Comparison of ENCODE assay signal across 18 cellular contexts in the genomic region with DNA sequence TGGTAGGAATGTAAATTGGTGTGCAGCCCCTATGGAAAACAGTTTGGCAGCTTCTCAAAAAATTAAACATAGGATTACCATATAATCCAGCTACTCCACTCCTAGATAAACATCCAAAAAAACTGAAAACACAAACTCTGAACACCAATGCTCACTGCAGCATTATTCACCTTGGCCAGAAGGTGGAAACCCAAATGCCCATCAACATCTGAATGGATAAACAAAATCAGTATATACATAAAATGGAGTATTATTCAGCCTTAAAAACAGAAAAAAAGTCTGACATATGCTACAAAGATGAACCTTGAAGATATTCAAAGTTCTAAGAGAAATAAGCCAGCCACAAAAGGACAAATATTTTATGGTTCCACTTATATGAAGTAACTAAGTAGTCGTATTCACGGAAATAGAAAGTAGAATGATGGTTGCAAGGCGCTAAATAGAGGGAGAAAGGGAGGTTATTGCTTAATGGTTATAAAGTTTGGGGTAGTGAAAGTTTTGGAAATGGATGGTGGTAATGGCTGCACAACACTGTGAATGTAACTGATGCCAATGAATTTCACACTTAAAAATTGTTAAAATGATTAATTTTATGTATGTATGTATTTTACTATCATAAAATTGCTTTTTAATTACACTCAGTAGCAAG.
DNase-seq lines count a peak whose midpoint lies in the region; ATAC-seq and TF ChIP-seq lines count a peak whose summit lies in the region.
"Had no signal": no experiment of that assay in that cellular context is flagged by ENCODE, and none has a peak within 500 bp of the region (broad histone marks: within the 10 kb centered on the region; RNA-seq: fewer than 3 reads in every experiment).

No MANE protein-coding gene starts in this region.

- H3K27ac Mint-ChIP-seq in stimulated activated naive CD8-positive, alpha-beta T cell treated with anti-CD3 and anti-CD28 coated beads, Interleukin-15, Interleukin-2, amounts not matched to agents 100 ng/mL and 50 ng/mL, for 24 hours = peak overlapping the region; percentile 28
- H3K27ac Mint-ChIP-seq in stimulated activated naive CD8-positive, alpha-beta T cell treated with anti-CD3 and anti-CD28 coated beads, Interleukin-15, amount 100 ng/mL, for 72 hours = no peak overlapping the region
- H3K27ac Mint-ChIP-seq: activated T-helper 2 cell treated with anti-CD3 and anti-CD28 coated beads, Interferon-gamma antibody, Interleukin-2, Interleukin-4, amounts not matched to agents 10 μg/mL and 5 μg/mL and 100 μg/mL, durations not matched to agents 14 hours and 24 hours and 36 hours; stimulated activated memory B cell treated with anti-CD40 and anti-IgM and Interleukin-4, amounts not matched to agents 10 μg/mL and 1 μg/mL and 100 μg/mL, for 72 hours had no signal

- no peak for TF ChIP-seq POLR2A in NB4 (IDR thresholded peaks at IDR 0.05; ENCODE audit: extremely low read depth, insufficient read length)

- no peak overlapping the region for H3K27ac ChIP-seq in brain microvascular endothelial cell
- H3K27ac ChIP-seq: BLaER1 had no signal

- no peak overlapping the region for H3K4me3 Mint-ChIP-seq in stimulated activated naive CD8-positive, alpha-beta T cell treated with anti-CD3 and anti-CD28 coated beads, Interleukin-15, Interleukin-2, amounts not matched to agents 100 ng/mL and 50 ng/mL, for 24 hours
- peak overlapping the region in 1 of 2 donors; percentile 3 for H3K4me3 Mint-ChIP-seq in stimulated activated naive CD8-positive, alpha-beta T cell treated with anti-CD3 and anti-CD28 coated beads, Interleukin-15, amount 100 ng/mL, for 72 hours
- H3K4me3 Mint-ChIP-seq: stimulated activated memory B cell treated with anti-CD40 and anti-IgM and Interleukin-4, amounts not matched to agents 10 μg/mL and 1 μg/mL and 100 μg/mL, for 72 hours had no signal

- DNase-seq in stimulated activated naive CD8-positive, alpha-beta T cell treated with anti-CD3 and anti-CD28 coated beads, Interleukin-15, amount 100 ng/mL, for 72 hours = no peak
- DNase-seq in NB4 (ENCODE audit: low read depth) (no peak), brain microvascular endothelial cell (no peak), SW480 (ENCODE audit: low spot score) (no peak)
- DNase-seq: caudate nucleus; midbrain; NCI-H1092; NCI-H524; posterior cingulate gyrus; Right ventricle myocardium superior; stimulated activated CD4-positive, alpha-beta T cell treated with anti-CD3 and anti-CD28 coated beads, Interleukin-2, amount 100 ng/mL, for 24 hours had no signal

- TF ChIP-seq CTCF in NB4 (IDR thresholded peaks at IDR 0.05; ENCODE audit: low read depth, low read length) (peak; percentile 14), brain microvascular endothelial cell (IDR thresholded peaks at IDR 0.05; ENCODE audit: low read depth, low read length, missing control alignments) (peak; percentile 8)

- no peaks in the 10 kb centered on the region for H3K27me3 Mint-ChIP-seq in stimulated activated naive CD8-positive, alpha-beta T cell treated with anti-CD3 and anti-CD28 coated beads, Interleukin-15, Interleukin-2, amounts not matched to agents 100 ng/mL and 50 ng/mL, for 24 hours
- no peaks in the 10 kb centered on the region for H3K27me3 Mint-ChIP-seq in stimulated activated naive CD8-positive, alpha-beta T cell treated with anti-CD3 and anti-CD28 coated beads, Interleukin-15, amount 100 ng/mL, for 72 hours
- H3K27me3 Mint-ChIP-seq: stimulated activated memory B cell treated with anti-CD40 and anti-IgM and Interleukin-4, amounts not matched to agents 10 μg/mL and 1 μg/mL and 100 μg/mL, for 72 hours had no signal

- H3K4me3 ChIP-seq in NB4 (ENCODE audit: low read depth, low read length) (no peak overlapping the region), brain microvascular endothelial cell (ENCODE audit: low read depth, low read length) (no peak overlapping the region)
- H3K4me3 ChIP-seq: BLaER1 had no signal

- peaks cover 39% of the 10 kb centered on the region for H3K4me1 Mint-ChIP-seq in stimulated activated naive CD8-positive, alpha-beta T cell treated with anti-CD3 and anti-CD28 coated beads, Interleukin-15, Interleukin-2, amounts not matched to agents 100 ng/mL and 50 ng/mL, for 24 hours (ENCODE audit: low read depth)
- H3K4me1 Mint-ChIP-seq in stimulated activated naive CD8-positive, alpha-beta T cell treated with anti-CD3 and anti-CD28 coated beads, Interleukin-15, amount 100 ng/mL, for 72 hours = peaks cover 28% of the 10 kb centered on the region

- in situ Hi-C loops in brain microvascular endothelial cell (cut with HindIII; ENCODE audit: low pct_ligation_motif_present, low sequenced_read_pairs) = no loop called here

- H3K27me3 ChIP-seq in brain microvascular endothelial cell (replicated peaks) = no peaks in the 10 kb centered on the region
- H3K27me3 ChIP-seq: BLaER1 had no signal

- ATAC-seq in stimulated activated naive CD8-positive, alpha-beta T cell treated with anti-CD3 and anti-CD28 coated beads, Interleukin-15, amount 100 ng/mL, for 72 hours = no peak
- ATAC-seq in HG03045 (IDR thresholded peaks at IDR 0.05; ENCODE audit: unreplicated experiment) (no peak), GM19351 (IDR thresholded peaks at IDR 0.05; ENCODE audit: unreplicated experiment) (no peak), HG02623 (IDR thresholded peaks at IDR 0.05; ENCODE audit: unreplicated experiment) (no peak)
- ATAC-seq: stimulated activated memory B cell treated with anti-CD40 and anti-IgM and Interleukin-4, amounts not matched to agents 10 μg/mL and 1 μg/mL and 100 μg/mL, for 72 hours had no signal

- H3K9me3 Mint-ChIP-seq in stimulated activated naive CD8-positive, alpha-beta T cell treated with anti-CD3 and anti-CD28 coated beads, Interleukin-15, Interleukin-2, amounts not matched to agents 100 ng/mL and 50 ng/mL, for 24 hours = no peaks in the 10 kb centered on the region
- H3K9me3 Mint-ChIP-seq in stimulated activated naive CD8-positive, alpha-beta T cell treated with anti-CD3 and anti-CD28 coated beads, Interleukin-15, amount 100 ng/mL, for 72 hours = no peaks in the 10 kb centered on the region
- H3K9me3 Mint-ChIP-seq: activated T-helper 2 cell treated with anti-CD3 and anti-CD28 coated beads, Interferon-gamma antibody, Interleukin-2, Interleukin-4, amounts not matched to agents 10 μg/mL and 5 μg/mL and 100 μg/mL, durations not matched to agents 14 hours and 24 hours and 36 hours; stimulated activated memory B cell treated with anti-CD40 and anti-IgM and Interleukin-4, amounts not matched to agents 10 μg/mL and 1 μg/mL and 100 μg/mL, for 72 hours had no signal

- peaks cover 42% of the 10 kb centered on the region for H3K36me3 Mint-ChIP-seq in stimulated activated naive CD8-positive, alpha-beta T cell treated with anti-CD3 and anti-CD28 coated beads, Interleukin-15, Interleukin-2, amounts not matched to agents 100 ng/mL and 50 ng/mL, for 24 hours (ENCODE audit: low read depth)

- peaks cover 3% of the 10 kb centered on the region for H3K36me3 ChIP-seq in brain microvascular endothelial cell (replicated peaks)
